Comparison of ENCODE assay signal across 25 cellular contexts in genomic region chr6:139289233-139289632, GRCh38. TPM values are rescaled to one million over a fixed set of nuclear protein-coding genes. Genes with fewer than 3 reads are reported as not detected.
DNase-seq lines count a peak whose midpoint lies in the region; ATAC-seq and TF ChIP-seq lines count a peak whose summit lies in the region.
"Had no signal": no experiment of that assay in that cellular context is flagged by ENCODE, and none has a peak within 500 bp of the region (broad histone marks: within the 10 kb centered on the region; RNA-seq: fewer than 3 reads in every experiment).

No MANE protein-coding gene starts in this region.

- H3K27ac ChIP-seq in left ventricle myocardium inferior (replicated peaks) (peak overlapping the region; percentile 89), skeletal muscle tissue (ENCODE audit: low read depth, low read length) (peak overlapping the region; percentile 99), ovary (no peak overlapping the region)
- H3K27ac ChIP-seq: RWPE1 had no signal

- CTCF ChIA-PET in HEK293T (lab: Yijun Ruan, JAX) = interaction anchor here (0.6 kb wide), 1 partner anchor 764 kb away, joined by 3 read pairs; no protein-coding TSS in a partner anchor

- no peaks in the 10 kb centered on the region for H3K27me3 ChIP-seq in left ventricle myocardium inferior (ENCODE audit: low read depth)
- no peaks in the 10 kb centered on the region for H3K27me3 ChIP-seq in skeletal muscle tissue (ENCODE audit: control insufficient read depth in 3 of 3, insufficient read depth in 3 of 3, low read length in 3 of 3)
- H3K27me3 ChIP-seq in ovary = no peaks in the 10 kb centered on the region
- H3K27me3 ChIP-seq: breast epithelium, tibial artery had no signal

- no peaks in the 10 kb centered on the region for H3K9me3 Mint-ChIP-seq in activated naive CD8-positive, alpha-beta T cell treated with anti-CD3 and anti-CD28 coated beads, Interleukin-2, amount 50 U/mL, for 24 hours
- H3K9me3 Mint-ChIP-seq: dendritic cell treated with granulocyte-macrophage colony-stimulating factor and Interleukin-4, amounts not matched to agents 40 ng/mL and 50 ng/mL, for 4 days; HFFc6; neural crest cell had no signal

- TF ChIP-seq CTCF in left ventricle myocardium inferior (IDR thresholded peaks at IDR 0.05; ENCODE audit: borderline replicate concordance) = no peak
- TF ChIP-seq CTCF in mucosa of descending colon (IDR thresholded peaks at IDR 0.05) = no peak
- TF ChIP-seq CTCF in ovary (IDR thresholded peaks at IDR 0.05) = no peak

- whole genome bisulfite sequencing in ovary, 3 donors = 93 to 98% (median 95%) methylated on average over 10 of the region's 10 CpGs

- peaks cover 66% of the 10 kb centered on the region for H3K4me1 Mint-ChIP-seq in activated naive CD8-positive, alpha-beta T cell treated with anti-CD3 and anti-CD28 coated beads, Interleukin-2, amount 50 U/mL, for 24 hours

- peaks cover 3% of the 10 kb centered on the region for H3K27me3 Mint-ChIP-seq in activated naive CD8-positive, alpha-beta T cell treated with anti-CD3 and anti-CD28 coated beads, Interleukin-2, amount 50 U/mL, for 24 hours
- H3K27me3 Mint-ChIP-seq: dendritic cell treated with granulocyte-macrophage colony-stimulating factor and Interleukin-4, amounts not matched to agents 40 ng/mL and 50 ng/mL, for 4 days; progenitor cell of endocrine pancreas had no signal

- peaks cover 57% of the 10 kb centered on the region for H3K4me1 ChIP-seq in left ventricle myocardium inferior
- H3K4me1 ChIP-seq in skeletal muscle tissue (ENCODE audit: control insufficient read depth in 3 of 3, insufficient read depth in 3 of 3, low read length in 3 of 3) = peaks cover 32 to 47% (median 42%) of the 10 kb centered on the region in 3 donors
- H3K4me1 ChIP-seq in mucosa of descending colon (ENCODE audit: low read depth) = peaks cover 5% of the 10 kb centered on the region
- peaks cover 10% of the 10 kb centered on the region for H3K4me1 ChIP-seq in ovary (ENCODE audit: insufficient read depth)
- H3K4me1 ChIP-seq: breast epithelium had no signal

- no peaks in the 10 kb centered on the region for H3K9me3 ChIP-seq in left ventricle myocardium inferior (replicated peaks)
- no peaks in the 10 kb centered on the region for H3K9me3 ChIP-seq in skeletal muscle tissue (ENCODE audit: control insufficient read depth in 3 of 3, low read length in 3 of 3)
- H3K9me3 ChIP-seq in mucosa of descending colon = no peaks in the 10 kb centered on the region
- H3K9me3 ChIP-seq in ovary = no peaks in the 10 kb centered on the region
- H3K9me3 ChIP-seq: breast epithelium, tibial artery had no signal

- ATAC-seq in Right ventricle myocardium inferior = no peak
- ATAC-seq in activated naive CD8-positive, alpha-beta T cell treated with anti-CD3 and anti-CD28 coated beads, Interleukin-2, amount 50 U/mL, for 24 hours = no peak
- ATAC-seq in mucosa of descending colon = no peak
- ATAC-seq: left colon; stimulated activated naive CD8-positive, alpha-beta T cell treated with anti-CD3 and anti-CD28 coated beads, Interleukin-15, Interleukin-2, amounts not matched to agents 100 U/mL and 50 U/mL, for 24 hours had no signal

- H3K9ac ChIP-seq in skeletal muscle tissue (ENCODE audit: low read depth in 1 of 3, low read length in 3 of 3) = peak overlapping the region; percentile 42 to 75 (median 68)

- intact Hi-C loops in left ventricle myocardium inferior (cut with micrococcal nuclease) = no loop called here
- intact Hi-C loops in Right ventricle myocardium inferior (cut with DNase I) = loop anchor here (5.0 kb wide), 2 partner anchors 37 to 152 kb away; partner anchors contain the start of gene HECA
- intact Hi-C loops in mucosa of descending colon (cut with DNase I, micrococcal nuclease) = no loop called here
- intact Hi-C loops in ovary (cut with DNase I) = no loop called here

- TF ChIP-seq POLR2A in ovary (IDR thresholded peaks at IDR 0.05) = no peak

- peak overlapping the region; percentile 98 for H3K27ac Mint-ChIP-seq in activated naive CD8-positive, alpha-beta T cell treated with anti-CD3 and anti-CD28 coated beads, Interleukin-2, amount 50 U/mL, for 24 hours
- H3K27ac Mint-ChIP-seq: HFFc6, progenitor cell of endocrine pancreas had no signal

- H3K4me3 ChIP-seq in left ventricle myocardium inferior (peak overlapping the region; percentile 64), skeletal muscle tissue (ENCODE audit: low read length in 3 of 3) (peak overlapping the region; percentile 59 to 88 (median 72)), mucosa of descending colon (no peak overlapping the region), ovary (no peak overlapping the region)
- H3K4me3 ChIP-seq: breast epithelium, skin epidermis, tibial artery had no signal

- H3K36me3 ChIP-seq in left ventricle myocardium inferior (peaks cover 5% of the 10 kb centered on the region), skeletal muscle tissue (ENCODE audit: control insufficient read depth in 3 of 3, insufficient read depth in 3 of 3, low read length in 3 of 3) (peaks cover 6 to 24% (median 23%) of the 10 kb centered on the region in 3 donors), mucosa of descending colon (ENCODE audit: low read depth) (no peaks in the 10 kb centered on the region), ovary (no peaks in the 10 kb centered on the region)
- H3K36me3 ChIP-seq: breast epithelium, tibial artery had no signal

- POLR2A ChIA-PET in HEK293T (lab: Yijun Ruan, JAX) = no interaction called here

- H3K36me3 Mint-ChIP-seq in activated naive CD8-positive, alpha-beta T cell treated with anti-CD3 and anti-CD28 coated beads, Interleukin-2, amount 50 U/mL, for 24 hours (ENCODE audit: low read depth) = no peaks in the 10 kb centered on the region

- H3K4me3 Mint-ChIP-seq in activated naive CD8-positive, alpha-beta T cell treated with anti-CD3 and anti-CD28 coated beads, Interleukin-2, amount 50 U/mL, for 24 hours = no peak overlapping the region
- H3K4me3 Mint-ChIP-seq: dendritic cell treated with granulocyte-macrophage colony-stimulating factor and Interleukin-4, amounts not matched to agents 40 ng/mL and 50 ng/mL, for 4 days; HFFc6; neural crest cell had no signal

- no peak for DNase-seq in left ventricle myocardium inferior
- no peak for DNase-seq in Right ventricle myocardium inferior (ENCODE audit: missing footprints)
- peak; percentile 24 for DNase-seq in HEK293T (ENCODE audit: extremely low spot score)
- no peak for DNase-seq in activated naive CD8-positive, alpha-beta T cell treated with anti-CD3 and anti-CD28 coated beads, Interleukin-2, amount 50 U/mL, for 24 hours
- no peak for DNase-seq in mucosa of descending colon
- DNase-seq in stimulated activated CD4-positive, alpha-beta T cell treated with anti-CD3 and anti-CD28 coated beads, Interleukin-4, amount 100 ng/mL, for 24 hours = no peak
- no peak for DNase-seq in ovary
- DNase-seq: activated CD4-positive, alpha-beta T cell treated with anti-CD3 and anti-CD28 coated beads, Interleukin-2, amount 50 U/mL, for 1 hour; activated CD8-positive, alpha-beta memory T cell treated with anti-CD3 and anti-CD28 coated beads, Interleukin-2, amount 50 U/mL, for 48 hours; amniotic stem cell; DMS79; HFFc6; KG1; left colon; MV-4-11; NCI-H1694; stimulated activated naive CD8-positive, alpha-beta T cell treated with anti-CD3 and anti-CD28 coated beads, Interleukin-15, Interleukin-2, amounts not matched to agents 100 U/mL and 50 U/mL, for 24 hours; tibial artery had no signal

- no peak for TF ChIP-seq EP300 in ovary (IDR thresholded peaks at IDR 0.05)

TF ChIP-seq in HEK293T, 16 proteins besides CTCF, POLR2A, EP300 and RAD21:
- TF ChIP-seq TARDBP (IDR thresholded peaks at IDR 0.05) (no peak), PKNOX1 (IDR thresholded peaks at IDR 0.05) (peak; percentile 23; the same call in 1 of the 2 replicates), BHLHE40 (IDR thresholded peaks at IDR 0.05; ENCODE audit: borderline replicate concordance) (peak; percentile 37; the same call in 1 of the 2 replicates), FOXA1 (IDR thresholded peaks at IDR 0.05) (no peak)

RNA-seq across cellular contexts. Expression of gene TXLNB, which starts 2.6 kb away (rescaled TPM):
- total RNA-seq in left ventricle myocardium inferior (137 TPM), Right ventricle myocardium inferior (122 TPM), skeletal muscle tissue (60.0 TPM), mucosa of descending colon (under 1 TPM; 0.29 to 0.89 (median 0.36) TPM), ovary (1 to 10 TPM; 2.3 to 7.9 (median 3.4) TPM)
- polyA plus RNA-seq in ovary = 1 to 10 TPM; 6.1 to 6.4 TPM
- total RNA-seq: progenitor cell of endocrine pancreas had no signal

Comparison
In these comparisons a context has a peak if more than half of its experiments do, and no peak if none do; other contexts are left out.
1. H3K27ac ChIP-seq: peak in left ventricle myocardium inferior (single experiment) and skeletal muscle tissue (single experiment); none in ovary (0 of 2).
2. H3K4me3 ChIP-seq: peak in left ventricle myocardium inferior (single experiment) and skeletal muscle tissue (3 of 3); none in mucosa of descending colon (single experiment) and ovary (single experiment).